8 cellular contexts compared by ENCODE assay signal in the genomic region with DNA sequence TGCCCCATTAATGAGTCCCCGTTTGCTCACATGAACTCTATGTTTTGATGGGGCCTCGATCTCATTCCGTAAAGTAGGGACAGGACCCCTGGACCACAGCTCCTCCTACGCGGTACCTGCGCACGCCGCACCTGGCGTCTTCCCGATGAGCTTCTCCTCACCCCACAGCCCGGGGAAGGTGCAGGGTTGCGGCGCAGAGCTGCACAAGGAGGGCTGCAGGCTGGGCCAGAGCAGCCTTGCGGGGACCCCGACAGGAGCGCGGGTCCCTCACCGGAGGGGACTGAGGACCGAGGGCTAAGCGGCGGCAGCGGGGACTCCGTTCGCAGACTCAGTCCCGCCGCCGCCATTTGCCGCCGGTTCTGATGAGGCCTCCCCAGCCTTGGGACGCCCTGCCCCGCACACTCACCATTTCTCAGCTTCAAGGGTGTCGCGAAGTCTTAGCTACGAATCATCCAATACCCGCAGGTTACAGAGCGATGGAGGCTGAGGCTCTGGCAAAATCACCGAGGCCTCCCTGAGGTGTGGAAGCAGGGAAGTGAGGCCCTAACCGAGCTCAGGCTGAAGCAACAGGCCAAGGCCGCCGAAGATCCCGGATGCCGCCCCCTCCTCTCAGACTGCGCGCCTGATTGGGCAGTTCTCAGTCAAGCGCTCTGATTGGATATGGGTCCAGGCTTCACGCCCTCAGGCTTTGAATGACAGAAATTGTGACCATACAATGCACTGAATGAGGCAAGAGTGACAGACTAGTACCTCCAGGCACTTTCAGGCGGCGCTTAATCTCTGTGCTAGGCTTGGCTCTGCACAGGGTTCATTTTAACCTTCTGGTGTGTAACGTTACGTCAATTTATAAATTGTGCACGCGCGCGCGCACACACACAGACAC. TPM values are rescaled to one million over a fixed set of nuclear protein-coding genes. Genes with fewer than 3 reads are reported as not detected.
DNase-seq lines count a peak whose midpoint lies in the region; ATAC-seq and TF ChIP-seq lines count a peak whose summit lies in the region.

No MANE protein-coding gene starts in this region.

- peak overlapping the region; percentile 59; the same call in 1 of the 2 replicates for H2AFZ ChIP-seq in OCI-LY7 (ENCODE audit: low read length)

- no peaks in the 10 kb centered on the region for H3K9me2 ChIP-seq in OCI-LY7 (ENCODE audit: insufficient read depth, low read length)

- H3K4me3 ChIP-seq in HUES48 (ENCODE audit: low read depth, low read length) (peak overlapping the region; percentile 92), OCI-LY7 (ENCODE audit: low read depth, low read length, poor library complexity, severe bottlenecking) (peak overlapping the region; percentile 91), esophagus (ENCODE audit: low read depth in 1 of 2, low read length in 2 of 2) (peak overlapping the region; percentile 80 to 82), mucosa of rectum (ENCODE audit: low read length in 2 of 2) (peak overlapping the region; percentile 86 to 94)

- WGBS in esophagus, 2 donors, result 0 to 2% methylated on average over 55 of the region's 55 CpGs

- H3K9me3 Mint-ChIP-seq in Calu3 (ENCODE audit: low read depth, unreplicated experiment), result peaks cover 3% of the 10 kb centered on the region

- peak overlapping the region; percentile 97 for H3K9ac ChIP-seq in HUES48 (ENCODE audit: low read depth, low read length)
- H3K9ac ChIP-seq in mucosa of rectum (ENCODE audit: low read depth in 1 of 2, low read length in 2 of 2), result peak overlapping the region; percentile 90 to 92

- H3K4me1 ChIP-seq in HUES48 (ENCODE audit: control insufficient read depth, insufficient read depth, low read length) (peaks cover 6% of the 10 kb centered on the region), OCI-LY7 (ENCODE audit: insufficient read depth, low read length, poor library complexity, severe bottlenecking) (peaks cover 30% of the 10 kb centered on the region), esophagus (ENCODE audit: control insufficient read depth in 2 of 2, insufficient read depth in 2 of 2, low read length in 1 of 2) (peaks cover 0 to 2% of the 10 kb centered on the region in 2 donors), mucosa of rectum (ENCODE audit: control insufficient read depth in 2 of 2, insufficient read depth in 2 of 2, low read length in 2 of 2) (peaks cover 5 to 6% of the 10 kb centered on the region in 2 donors)

- peaks cover 41% of the 10 kb centered on the region for H3K36me3 ChIP-seq in HUES48 (ENCODE audit: control insufficient read depth, insufficient read depth, low read length)
- peaks cover 48% of the 10 kb centered on the region for H3K36me3 ChIP-seq in OCI-LY7 (ENCODE audit: insufficient read depth, low read length)
- H3K36me3 ChIP-seq in esophagus (ENCODE audit: control insufficient read depth in 2 of 2, insufficient read depth in 2 of 2, low read length in 1 of 2), result no peaks in the 10 kb centered on the region
- peaks cover 21 to 28% of the 10 kb centered on the region in 2 donors for H3K36me3 ChIP-seq in mucosa of rectum (ENCODE audit: control insufficient read depth in 2 of 2, insufficient read depth in 2 of 2, low read length in 2 of 2)

- peaks cover 8% of the 10 kb centered on the region for H3K9me3 ChIP-seq in HUES48 (ENCODE audit: control insufficient read depth, insufficient read depth, low read length)
- peaks cover 47% of the 10 kb centered on the region for H3K9me3 ChIP-seq in OCI-LY7 (ENCODE audit: low read length)
- peaks cover 0 to 3% of the 10 kb centered on the region in 2 donors for H3K9me3 ChIP-seq in esophagus (ENCODE audit: control insufficient read depth in 2 of 2, insufficient read depth in 1 of 2, low read depth in 1 of 2, low read length in 1 of 2)
- peaks cover 11 to 26% of the 10 kb centered on the region in 2 donors for H3K9me3 ChIP-seq in mucosa of rectum (ENCODE audit: control insufficient read depth in 2 of 2, low read length in 2 of 2)

- peaks cover 51% of the 10 kb centered on the region for H3K79me2 ChIP-seq in OCI-LY7 (ENCODE audit: insufficient read depth, low read depth, low read length)

- no peaks in the 10 kb centered on the region for H3K27me3 ChIP-seq in HUES48 (ENCODE audit: control insufficient read depth, insufficient read depth, low read length)
- no peaks in the 10 kb centered on the region for H3K27me3 ChIP-seq in esophagus (ENCODE audit: control insufficient read depth in 1 of 2, insufficient read depth in 2 of 2, low read length in 2 of 2)
- no peaks in the 10 kb centered on the region for H3K27me3 ChIP-seq in mucosa of rectum (ENCODE audit: control insufficient read depth in 2 of 2, insufficient read depth in 2 of 2, low read length in 2 of 2)

- POLR2A ChIA-PET in OCI-LY7 (lab: Charles Lee), result interaction anchor here (0.6 to 2.5 kb wide), 6 partner anchors 9 to 226 kb away, joined by 3 to 8 read pairs (median 4); no protein-coding TSS in a partner anchor

- H4K20me1 ChIP-seq in OCI-LY7 (ENCODE audit: insufficient read depth, low read length), result no peaks in the 10 kb centered on the region

- CTCF ChIA-PET in Calu3 (lab: Charles Lee) (interaction anchor here (0.7 kb wide), 1 partner anchor 20 kb away, joined by 3 read pairs; no protein-coding TSS in a partner anchor), OCI-LY7 (lab: Charles Lee; ENCODE audit: unreplicated experiment) (no interaction called here)

- peak overlapping the region; percentile 97 for H3K4me3 Mint-ChIP-seq in Calu3 (ENCODE audit: low read depth, unreplicated experiment)

- no peak for TF ChIP-seq CTCF in Calu3 (IDR thresholded peaks at IDR 0.05; ENCODE audit: unreplicated experiment)
- TF ChIP-seq CTCF in OCI-LY7 (conservative IDR thresholded peaks at IDR 0.05; ENCODE audit: low read length), result no peak

- H3K36me3 Mint-ChIP-seq in Calu3 (ENCODE audit: insufficient read depth, unreplicated experiment), result peaks cover 41% of the 10 kb centered on the region

- peak; percentile 99 for ATAC-seq in GM21423 (IDR thresholded peaks at IDR 0.05; ENCODE audit: unreplicated experiment)

- no peaks in the 10 kb centered on the region for H3K27me3 Mint-ChIP-seq in Calu3 (ENCODE audit: unreplicated experiment)

- H3K4me2 ChIP-seq in OCI-LY7 (ENCODE audit: low read length), result peak overlapping the region; percentile 81

- H3K27ac ChIP-seq in HUES48 (ENCODE audit: low read depth, low read length) (peak overlapping the region; percentile 96), OCI-LY7 (ENCODE audit: low read depth, low read length, poor library complexity, severe bottlenecking) (peak overlapping the region; percentile 90), esophagus (ENCODE audit: low read depth in 2 of 2, low read length in 1 of 2) (peak overlapping the region; percentile 90 to 97), mucosa of rectum (ENCODE audit: low read depth in 2 of 2, low read length in 2 of 2) (peak overlapping the region; percentile 90 to 94)

- H3K4me1 Mint-ChIP-seq in Calu3 (ENCODE audit: low read depth, unreplicated experiment), result peaks cover 10% of the 10 kb centered on the region

- BruUV-seq in Calu3 (replicated peaks; lab: Mats Ljungman, UMichigan) (no TSS peak), OCI-LY7 (replicated peaks; lab: Mats Ljungman, UMichigan) (no TSS peak)

- intact Hi-C loops in Calu3 (cut with micrococcal nuclease; ENCODE audit: unreplicated experiment) (no loop called here), OCI-LY7 (cut with micrococcal nuclease; ENCODE audit: unreplicated experiment) (loop anchor here (1.0 to 10.0 kb wide), 2 partner anchors 25 to 201 kb away; a partner anchor contains a TSS)

- peak overlapping the region; percentile 94 for H3K27ac Mint-ChIP-seq in Calu3 (ENCODE audit: unreplicated experiment)

- DNase-seq in Calu3 (peak; percentile 90), OCI-LY7 (ENCODE audit: low spot score) (peak; percentile 99)
- peak; percentile 87 for DNase-seq in activated T-cell treated with anti-CD3 and anti-CD28 coated beads, Interleukin-2, amount 50 U/mL, for 1 hour
- peak; percentile 81 to 85 for DNase-seq in stimulated activated CD8-positive, alpha-beta memory T cell treated with anti-CD3 and anti-CD28 coated beads, Interleukin-4, amount 100 ng/mL, for 4 hours (ENCODE audit: low read depth in 2 of 2, low spot score in 1 of 2)

RNA-seq across cellular contexts. Expression of a gene that starts 25.1 kb away (rescaled TPM):
- total RNA-seq in Calu3 (2022), result 21.3 and 25.4 TPM in 2 replicates
- total RNA-seq in OCI-LY7 (2014; rRNA removed; shearing (Covaris generic)), result 48.1 and 51.1 TPM in 2 replicates
- total RNA-seq in OCI-LY7 (2022), result 64.1 and 67.2 TPM in 2 replicates
- 1 to 10 TPM; 6.9 to 7.0 TPM for polyA plus RNA-seq in esophagus

RNA-seq across cellular contexts. Expression of a gene that starts 25.2 kb away (rescaled TPM):
- total RNA-seq in Calu3 (2022) (44.9 and 48.0 TPM in 2 replicates), OCI-LY7 (2022) (60.6 and 60.7 TPM in 2 replicates)
- total RNA-seq in OCI-LY7 (2014; rRNA removed; shearing (Covaris generic)), result 30.9 and 32.0 TPM in 2 replicates
- 10 to 100 TPM; 18.7 to 37.4 TPM for polyA plus RNA-seq in esophagus

Comparison
In these comparisons a context has a peak if more than half of its experiments do, and no peak if none do; other contexts are left out.
1. Peak in every context shown above with its lines: DNase-seq, ATAC-seq, H3K4me3 ChIP-seq and H3K27ac ChIP-seq.